In genomic region chr3:73086071-73086494, GRCh38 we compare ENCODE assay signal across 8 cellular contexts. TPM values are rescaled to one million over a fixed set of nuclear protein-coding genes. Genes with fewer than 3 reads are reported as not detected.
DNase-seq lines count a peak whose midpoint lies in the region; ATAC-seq and TF ChIP-seq lines count a peak whose summit lies in the region.

No MANE protein-coding gene starts in this region.

- H3K9me3 Mint-ChIP-seq in activated B cell treated with CpG ODN at 0.5 μM for 24 hours = no peaks in the 10 kb centered on the region
- H3K9me3 Mint-ChIP-seq in central memory CD8-positive, alpha-beta T cell = no peaks in the 10 kb centered on the region

- H3K27me3 ChIP-seq in Karpas-422 (ENCODE audit: low read length) = no peaks in the 10 kb centered on the region

- no peaks in the 10 kb centered on the region for H3K36me3 ChIP-seq in Karpas-422 (ENCODE audit: insufficient read depth, low read length)

- TF ChIP-seq CTCF in GM10248 (IDR thresholded peaks at IDR 0.05; ENCODE audit: control extremely low read depth, extremely low read depth, low read depth, missing control alignments) = peak; percentile 84
- peak; percentile 85 for TF ChIP-seq CTCF in activated B cell treated with CpG ODN at 0.5 μM for 24 hours (IDR thresholded peaks at IDR 0.05)

- CTCF ChIA-PET in GM10248 (lab: Yijun Ruan, JAX) (interaction anchor here (0.7 to 4.2 kb wide), 28 partner anchors 8 to 1375 kb away, joined by 3 to 30 read pairs (median 3); no protein-coding TSS in a partner anchor), activated B cell treated with CpG ODN at 0.5 μM for 24 hours (lab: Charles Lee) (interaction anchor here (0.6 to 3.1 kb wide), 10 partner anchors 10 to 1375 kb away, joined by 3 to 12 read pairs (median 5); no protein-coding TSS in a partner anchor)

- H3K4me2 ChIP-seq in Karpas-422 (ENCODE audit: low read depth, low read length, poor library complexity, severe bottlenecking) = no peak overlapping the region

- no peak overlapping the region for H2AFZ ChIP-seq in Karpas-422 (ENCODE audit: low read length)

- POLR2A ChIA-PET in GM10248 (lab: Yijun Ruan, JAX) = no interaction called here
- POLR2A ChIA-PET in activated B cell treated with CpG ODN at 0.5 μM for 24 hours (lab: Charles Lee) = no interaction called here

- no peak overlapping the region for H3K27ac ChIP-seq in Karpas-422 (ENCODE audit: low read length)

- no peak overlapping the region for H3K4me3 Mint-ChIP-seq in activated B cell treated with CpG ODN at 0.5 μM for 24 hours
- no peak overlapping the region for H3K4me3 Mint-ChIP-seq in central memory CD8-positive, alpha-beta T cell

- no peak overlapping the region for H3K4me3 ChIP-seq in Karpas-422 (ENCODE audit: low read length)

- no peaks in the 10 kb centered on the region for H3K27me3 Mint-ChIP-seq in activated B cell treated with CpG ODN at 0.5 μM for 24 hours
- H3K27me3 Mint-ChIP-seq in central memory CD8-positive, alpha-beta T cell = no peaks in the 10 kb centered on the region

- H3K4me1 ChIP-seq in Karpas-422 (ENCODE audit: low read length) = no peaks in the 10 kb centered on the region; the same call in 1 of the 2 replicates

- H4K20me1 ChIP-seq in Karpas-422 (ENCODE audit: insufficient read depth, low read depth, low read length) = no peaks in the 10 kb centered on the region

- no peak overlapping the region for H3K27ac Mint-ChIP-seq in activated B cell treated with CpG ODN at 0.5 μM for 24 hours
- H3K27ac Mint-ChIP-seq in central memory CD8-positive, alpha-beta T cell (ENCODE audit: low read depth) = no peak overlapping the region

- intact Hi-C loops in activated B cell treated with CpG ODN at 0.5 μM for 24 hours (cut with micrococcal nuclease) = loop anchor here (1.0 to 10.0 kb wide), 6 partner anchors 147 to 1375 kb away; no protein-coding TSS in a partner anchor

- peak; percentile 49 for ATAC-seq in activated B cell treated with CpG ODN at 0.5 μM for 24 hours (ENCODE audit: low read depth)
- peak; percentile 28 for ATAC-seq in central memory CD8-positive, alpha-beta T cell (replicated peaks; ENCODE audit: extremely low read depth, poor library complexity, severe bottlenecking)
- ATAC-seq in HG03520 (IDR thresholded peaks at IDR 0.05; ENCODE audit: unreplicated experiment) = no peak

- H3K9ac ChIP-seq in Karpas-422 (ENCODE audit: low read length) = no peak overlapping the region

- H3K4me1 Mint-ChIP-seq in activated B cell treated with CpG ODN at 0.5 μM for 24 hours = no peaks in the 10 kb centered on the region
- H3K4me1 Mint-ChIP-seq in central memory CD8-positive, alpha-beta T cell = peaks cover 7% of the 10 kb centered on the region

- DNase-seq in GM10248 (ENCODE audit: extremely low spot score) (peak; percentile 46), Karpas-422 (peak; percentile 70), activated B cell treated with CpG ODN at 0.5 μM for 24 hours (no peak), left kidney (ENCODE audit: low read depth, low spot score) (peak; percentile 69), mesenteric fat pad (ENCODE audit: low spot score) (no peak)
- no peak for DNase-seq in central memory CD8-positive, alpha-beta T cell (ENCODE audit: low spot score in 2 of 2)
- DNase-seq in stimulated activated CD4-positive, alpha-beta T cell treated with anti-CD3 and anti-CD28 coated beads, TNF-alpha, amount 100 ng/mL, for 48 hours (ENCODE audit: low read depth in 3 of 3) = peak in 2 of 3 donors; percentile 27 to 33

- H3K9me3 ChIP-seq in Karpas-422 (ENCODE audit: low read length) = no peaks in the 10 kb centered on the region

- no peaks in the 10 kb centered on the region for H3K79me2 ChIP-seq in Karpas-422 (ENCODE audit: low read length)

- no peaks in the 10 kb centered on the region for H3K9me2 ChIP-seq in Karpas-422 (replicated peaks; ENCODE audit: insufficient read depth, low read length)

- H3K36me3 Mint-ChIP-seq in activated B cell treated with CpG ODN at 0.5 μM for 24 hours (ENCODE audit: low read depth) = no peaks in the 10 kb centered on the region
- H3K36me3 Mint-ChIP-seq in central memory CD8-positive, alpha-beta T cell (ENCODE audit: insufficient read depth) = peaks cover 2% of the 10 kb centered on the region

RNA-seq across cellular contexts. Expression of gene EBLN2, which starts 24.6 kb away (rescaled TPM):
- total RNA-seq in Karpas-422 (2014; rRNA removed; shearing (Covaris generic); ENCODE audit: low replicate concordance) = 5.2 and 7.9 TPM in 2 replicates
- total RNA-seq in activated B cell treated with CpG ODN at 0.5 μM for 24 hours = 6.9 and 9.4 TPM in 2 replicates
- total RNA-seq in mesenteric fat pad = 5.0 TPM

Comparison
In these comparisons a context has a peak if more than half of its experiments do, and no peak if none do; other contexts are left out.
1. DNase-seq: peak in GM10248 (single experiment), Karpas-422 (single experiment), left kidney (single experiment) and stimulated activated CD4-positive, alpha-beta T cell treated with anti-CD3 and anti-CD28 coated beads, TNF-alpha, amount 100 ng/mL, for 48 hours (2 of 3); none in activated B cell treated with CpG ODN at 0.5 μM for 24 hours (single experiment), central memory CD8-positive, alpha-beta T cell (0 of 2) and mesenteric fat pad (single experiment).